In genomic region chr9:99353408-99353807, GRCh38 we compare ENCODE assay signal across 16 cellular contexts.
A peak's percentile ranks its signal among the peaks of the same experiment; 100 is the strongest.
DNase-seq lines count a peak whose midpoint lies in the region; ATAC-seq, FAIRE-seq and TF ChIP-seq lines count a peak whose summit lies in the region.
"Had no signal": no experiment of that assay in that cellular context is flagged by ENCODE, and none has a peak within 500 bp of the region (broad histone marks: within the 10 kb centered on the region; RNA-seq: fewer than 3 reads in every experiment).

No MANE protein-coding gene starts in this region.

- no peak overlapping the region for H3K4me3 ChIP-seq in AG04449 (ENCODE audit: low read depth, low read length)
- no peak overlapping the region for H3K4me3 ChIP-seq in MG63
- H3K4me3 ChIP-seq in osteoblast (ENCODE audit: insufficient read depth, low read length): no peak overlapping the region
- no peak overlapping the region for H3K4me3 ChIP-seq in heart left ventricle

- intact Hi-C loops in heart left ventricle (cut with DNase I): loop anchor here in 1 of 10 donors (10.0 kb wide), 1 partner anchor 211 kb away; no protein-coding TSS in a partner anchor

- H3K27me3 ChIP-seq in MG63 (no peaks in the 10 kb centered on the region), osteoblast (ENCODE audit: insufficient read depth, low read length) (no peaks in the 10 kb centered on the region), heart left ventricle (no peaks in the 10 kb centered on the region)

- H2AFZ ChIP-seq in osteoblast (ENCODE audit: low read length): no peak overlapping the region
- H2AFZ ChIP-seq: parathyroid adenoma had no signal

- 81 to 90% (median 85%) methylated on average over 5 of the region's 5 CpGs for WGBS in heart left ventricle, 4 donors

- TF ChIP-seq CTCF in AG04449 (IDR thresholded peaks at IDR 0.05; ENCODE audit: insufficient read depth, low read length, missing control alignments) (no peak), osteoblast (IDR thresholded peaks at IDR 0.05; ENCODE audit: extremely low read depth, low read depth, low read length) (no peak), heart left ventricle (IDR thresholded peaks at IDR 0.05) (no peak)

- H3K9me3 ChIP-seq in MG63 (no peaks in the 10 kb centered on the region), osteoblast (ENCODE audit: low read depth, low read length) (no peaks in the 10 kb centered on the region), heart left ventricle (no peaks in the 10 kb centered on the region)

- TF ChIP-seq POLR2A in heart left ventricle (IDR thresholded peaks at IDR 0.05): no peak

- no peaks in the 10 kb centered on the region for H4K20me1 ChIP-seq in osteoblast (ENCODE audit: insufficient read depth, low read length)

- H3K36me3 ChIP-seq in MG63 (no peaks in the 10 kb centered on the region), osteoblast (ENCODE audit: insufficient read depth, low read length) (no peaks in the 10 kb centered on the region), heart left ventricle (no peaks in the 10 kb centered on the region)

- peak overlapping the region; percentile 46 for H3K4me2 ChIP-seq in osteoblast (ENCODE audit: insufficient read depth, low read length)

- H3K79me2 ChIP-seq in osteoblast (ENCODE audit: insufficient read depth, low read length): no peaks in the 10 kb centered on the region
- H3K79me2 ChIP-seq: parathyroid adenoma had no signal

- ATAC-seq in esophagus mucosa (peak; percentile 63), heart left ventricle (no peak), GM18520 (IDR thresholded peaks at IDR 0.05; ENCODE audit: unreplicated experiment) (no peak)
- ATAC-seq: activated CD8-positive, alpha-beta T cell treated with anti-CD3 and anti-CD28 coated beads for 36 hours had no signal

- H3K4me1 ChIP-seq in osteoblast (ENCODE audit: insufficient read depth, low read length) (peaks cover 22% of the 10 kb centered on the region), heart left ventricle (peaks cover 0 to 30% (median 5%) of the 10 kb centered on the region in 12 donors)
- H3K4me1 ChIP-seq: parathyroid adenoma had no signal

- POLR2A ChIA-PET in AG04449 (lab: Yijun Ruan, JAX): no interaction called here

- DNase-seq in AG04449 (ENCODE audit: low read depth, low spot score) (peak; percentile 82), MG63 (peak; percentile 89), osteoblast (ENCODE audit: insufficient read length, low spot score, missing footprints) (peak; percentile 90), HUDEP-2 (lab: John Stamatoyannopoulos, UW; ENCODE audit: unreplicated experiment in 76 of 76) (no peak), urothelium cell line (ENCODE audit: low spot score) (no peak), heart left ventricle (no peak)
- DNase-seq: activated CD8-positive, alpha-beta T cell treated with anti-CD3 and anti-CD28 coated beads for 36 hours; activated naive CD4-positive, alpha-beta T cell treated with Interleukin-2 at 50 U/mL for 16 hours; head of caudate nucleus; NCI-H2227 treated with DMSO at 0.1 percent for 48 hours; OCI-M1; substantia nigra; T-helper 1 cell had no signal

- CTCF ChIA-PET in AG04449 (lab: Yijun Ruan, JAX): no interaction called here

- no peak for FAIRE-seq in urothelium cell line (lab: Jason Lieb, UNC)

- H3K27ac ChIP-seq in osteoblast (ENCODE audit: low read depth, low read length): peak overlapping the region; percentile 16
- no peak overlapping the region for H3K27ac ChIP-seq in heart left ventricle
- H3K27ac ChIP-seq: parathyroid adenoma had no signal

Comparison
In these comparisons a context has a peak if more than half of its experiments do, and no peak if none do; other contexts are left out.
1. DNase-seq: peak in AG04449 (single experiment), MG63 (single experiment) and osteoblast (single experiment); none in HUDEP-2 (0 of 76), urothelium cell line (single experiment) and heart left ventricle (0 of 5).